In genomic region chr3:127002195-127003174, GRCh38 we compare ENCODE assay signal across 9 cellular contexts. TPM values are rescaled to one million over a fixed set of nuclear protein-coding genes. Genes with fewer than 3 reads are reported as not detected.
DNase-seq lines count a peak whose midpoint lies in the region; ATAC-seq and TF ChIP-seq lines count a peak whose summit lies in the region.
"Had no signal": no experiment of that assay in that cellular context is flagged by ENCODE, and none has a peak within 500 bp of the region (broad histone marks: within the 10 kb centered on the region; RNA-seq: fewer than 3 reads in every experiment).

No MANE protein-coding gene starts in this region.

- H3K27me3 ChIP-seq in A673 (replicated peaks; ENCODE audit: insufficient read depth, low read depth, low read length, poor library complexity) (no peaks in the 10 kb centered on the region), NT2/D1 (ENCODE audit: insufficient read depth, insufficient read length) (no peaks in the 10 kb centered on the region), vagina (no peaks in the 10 kb centered on the region)

- H3K27ac ChIP-seq in A673 (ENCODE audit: low read depth, low read length, poor library complexity, severe bottlenecking) (peak overlapping the region; percentile 44), epithelial cell of prostate (peak overlapping the region; percentile 65), vagina (peak overlapping the region; percentile 81)

- H3K4me3 Mint-ChIP-seq in mesothelial cell of epicardium: peak overlapping the region; percentile 46
- H3K4me3 Mint-ChIP-seq: stimulated activated naive CD8-positive, alpha-beta T cell treated with anti-CD3 and anti-CD28 coated beads, Interleukin-15, Interleukin-2, amounts not matched to agents 100 ng/mL and 50 ng/mL, for 24 hours had no signal

- peaks cover 9% of the 10 kb centered on the region for H3K4me1 Mint-ChIP-seq in mesothelial cell of epicardium

- TF ChIP-seq CTCF in A673 (conservative IDR thresholded peaks at IDR 0.05; ENCODE audit: low read depth, low read length) (peak; percentile 71), mesothelial cell of epicardium (IDR thresholded peaks at IDR 0.05; ENCODE audit: unreplicated experiment) (peak; percentile 35), vagina (IDR thresholded peaks at IDR 0.05) (peak in 1 of 3 experiments; percentile 25)

- intact Hi-C loops in A673 (cut with micrococcal nuclease; ENCODE audit: unreplicated experiment) (no loop called here), vagina (cut with DNase I) (no loop called here)

- H3K4me3 ChIP-seq in A673 (ENCODE audit: low read depth, low read length, poor library complexity, severe bottlenecking) (no peak overlapping the region), NT2/D1 (ENCODE audit: insufficient read length, low read depth) (no peak overlapping the region), vagina (peak overlapping the region; percentile 2 to 16)

- DNase-seq in A673 (ENCODE audit: low spot score) (peak; percentile 81), NT2/D1 (ENCODE audit: low read depth, low spot score) (peak; percentile 93), epithelial cell of prostate (ENCODE audit: low read depth, low spot score) (no peak), mesothelial cell of epicardium (ENCODE audit: low spot score in 2 of 2, unreplicated experiment in 2 of 2) (peak; percentile 62 to 84), vagina (ENCODE audit: extremely low spot score in 2 of 2) (no peak), NCI-H2081 treated with DMSO at 0.1 percent for 48 hours (lab: John Stamatoyannopoulos, UW) (no peak), cerebellum (ENCODE audit: low spot score) (no peak)

- POLR2A ChIA-PET in A673 (lab: Charles Lee; ENCODE audit: low non-redundant PET): no interaction called here

- H3K9ac ChIP-seq in NT2/D1 (ENCODE audit: insufficient read length, low read depth): peak overlapping the region; percentile 65

- no peaks in the 10 kb centered on the region for H3K27me3 Mint-ChIP-seq in mesothelial cell of epicardium (ENCODE audit: low read depth)
- H3K27me3 Mint-ChIP-seq: stimulated activated naive CD8-positive, alpha-beta T cell treated with anti-CD3 and anti-CD28 coated beads, Interleukin-15, Interleukin-2, amounts not matched to agents 100 ng/mL and 50 ng/mL, for 24 hours had no signal

- peak overlapping the region; percentile 91 for H3K27ac Mint-ChIP-seq in mesothelial cell of epicardium
- H3K27ac Mint-ChIP-seq: stimulated activated naive CD8-positive, alpha-beta T cell treated with anti-CD3 and anti-CD28 coated beads, Interleukin-15, Interleukin-2, amounts not matched to agents 100 ng/mL and 50 ng/mL, for 24 hours had no signal

- no TSS peak for BruUV-seq in A673 (replicated peaks; lab: Mats Ljungman, UMichigan)

- no peaks in the 10 kb centered on the region for H3K36me3 ChIP-seq in A673 (ENCODE audit: insufficient read depth, low read length, poor library complexity, severe bottlenecking)
- peaks cover 39% of the 10 kb centered on the region for H3K36me3 ChIP-seq in NT2/D1 (ENCODE audit: insufficient read depth, insufficient read length, low read length)
- no peaks in the 10 kb centered on the region for H3K36me3 ChIP-seq in vagina

- H3K9me3 ChIP-seq in A673 (ENCODE audit: low read depth, low read length, poor library complexity, severe bottlenecking) (no peaks in the 10 kb centered on the region), NT2/D1 (ENCODE audit: insufficient read depth, low read length) (no peaks in the 10 kb centered on the region), vagina (no peaks in the 10 kb centered on the region)

- H3K4me1 ChIP-seq in A673 (ENCODE audit: insufficient read depth, low read length, poor library complexity, severe bottlenecking) (peaks cover 25% of the 10 kb centered on the region), NT2/D1 (ENCODE audit: insufficient read depth, insufficient read length) (peaks cover 33% of the 10 kb centered on the region), vagina (peaks cover 58% of the 10 kb centered on the region)

- no peaks in the 10 kb centered on the region for H3K9me3 Mint-ChIP-seq in mesothelial cell of epicardium
- H3K9me3 Mint-ChIP-seq: stimulated activated naive CD8-positive, alpha-beta T cell treated with anti-CD3 and anti-CD28 coated beads, Interleukin-15, Interleukin-2, amounts not matched to agents 100 ng/mL and 50 ng/mL, for 24 hours had no signal

- TF ChIP-seq POLR2A in vagina (IDR thresholded peaks at IDR 0.05): peak in 1 of 2 donors; percentile 12

- H3K36me3 Mint-ChIP-seq in mesothelial cell of epicardium: peaks cover 7% of the 10 kb centered on the region

- CTCF ChIA-PET in A673 (lab: Charles Lee): no interaction called here

- ATAC-seq in GM19351 (IDR thresholded peaks at IDR 0.05; ENCODE audit: unreplicated experiment): no peak

RNA-seq across cellular contexts. Expression of gene PLXNA1, which starts 19.6 kb away (rescaled TPM):
- total RNA-seq in A673 (2021) (33.6 and 38.4 TPM in 2 replicates), mesothelial cell of epicardium (50.1 to 55.2 TPM (median 54.2 TPM) in 3 replicates), vagina (31.4 TPM), cerebellum (56.2 TPM)

Comparison
In these comparisons a context has a peak if more than half of its experiments do, and no peak if none do; other contexts are left out.
1. DNase-seq: peak in A673 (single experiment), NT2/D1 (single experiment) and mesothelial cell of epicardium (2 of 2); none in epithelial cell of prostate (single experiment), vagina (0 of 2), NCI-H2081 treated with DMSO at 0.1 percent for 48 hours (single experiment) and cerebellum (single experiment).
2. H3K4me3 ChIP-seq: peak in vagina (2 of 2); none in A673 (single experiment) and NT2/D1 (single experiment).
3. Peak in every context shown above with its lines, with median percentiles within 50 percentile points of each other: H3K27ac ChIP-seq.